ENCODE assay signal across 21 cellular contexts in genomic region chr4:79201976-79202375, GRCh38.
DNase-seq lines count a peak whose midpoint lies in the region; ATAC-seq, FAIRE-seq and TF ChIP-seq lines count a peak whose summit lies in the region.
"Had no signal": no experiment of that assay in that cellular context is flagged by ENCODE, and none has a peak within 500 bp of the region (broad histone marks: within the 10 kb centered on the region; RNA-seq: fewer than 3 reads in every experiment).

No MANE protein-coding gene starts in this region.

- no peaks in the 10 kb centered on the region for H3K36me3 ChIP-seq in HEK293 (ENCODE audit: control insufficient read depth in 2 of 2, insufficient read depth in 1 of 2, low read length in 2 of 2)
- H3K36me3 ChIP-seq: BLaER1 treated with 17β-estradiol and CSF1 and Interleukin-3, amounts not matched to agents 10 nM and 100 nM had no signal

- H3K4me1 ChIP-seq in HEK293 (ENCODE audit: control insufficient read depth, insufficient read depth, low read length), result no peaks in the 10 kb centered on the region

- TF ChIP-seq POLR2A in GM12892 (IDR thresholded peaks at IDR 0.05; ENCODE audit: low read depth, low read length), result no peak

- no peak for FAIRE-seq in GM12892 (lab: Jason Lieb, UNC)
- FAIRE-seq: D721Med, RCC 7860 had no signal

- no peak overlapping the region for H3K4me3 ChIP-seq in HEK293 (ENCODE audit: low read depth, low read length)
- H3K4me3 ChIP-seq: BLaER1 treated with 17β-estradiol and CSF1 and Interleukin-3, amounts not matched to agents 10 nM and 100 nM; SK-N-MC had no signal

- no peaks in the 10 kb centered on the region for H3K9me3 ChIP-seq in HEK293 (ENCODE audit: control insufficient read depth, insufficient read depth, low read depth, low read length)

- POLR2A ChIA-PET in HEK293 (lab: Yijun Ruan, JAX), result no interaction called here

- CTCF ChIA-PET in HEK293 (lab: Yijun Ruan, JAX), result no interaction called here

- DNase-seq in NCI-H69 (lab: John Stamatoyannopoulos, UW) (peak; percentile 55), foreskin melanocyte (peak; percentile 9), non-pigmented ciliary epithelial cell (ENCODE audit: low read depth) (peak; percentile 5), GM12892 (ENCODE audit: insufficient read length) (no peak)
- DNase-seq: CD8-positive, alpha-beta T cell; DND-41; GOT3; NCI-H1105; NCI-H2081 treated with DMSO at 0.1 percent for 48 hours; NCI-H446; NCI-H526 treated with DMSO at 0.1 percent for 48 hours; NK-92 treated with Interleukin-12 subunit alpha and Interleukin-12 subunit beta, amount 100 ng/mL, for 24 hours; Right ventricle myocardium superior had no signal

- TF ChIP-seq CTCF in HEK293 (tag by site-specific recombination; IDR thresholded peaks at IDR 0.05), result no peak

- no peak overlapping the region for H3K27ac ChIP-seq in HEK293 (ENCODE audit: extremely low read depth, low read depth, low read length)
- H3K27ac ChIP-seq: BLaER1 treated with 17β-estradiol and CSF1 and Interleukin-3, amounts not matched to agents 10 nM and 100 nM; SK-N-MC had no signal

- ATAC-seq in GM21825 (IDR thresholded peaks at IDR 0.05; ENCODE audit: unreplicated experiment) (no peak), HG02970 (IDR thresholded peaks at IDR 0.05; ENCODE audit: low FRiP score, unreplicated experiment) (no peak)
- ATAC-seq: CD8-positive, alpha-beta T cell; HCT116 had no signal

TF ChIP-seq in HEK293, 187 proteins besides CTCF, POLR2A, EP300 and RAD21:
- TF ChIP-seq ZNF600 (tag by site-specific recombination; IDR thresholded peaks at IDR 0.05) (no peak), GLI2 (tag by site-specific recombination; IDR thresholded peaks at IDR 0.05; ENCODE audit: borderline replicate concordance, low read depth) (no peak), ZNF112 (tag by site-specific recombination; IDR thresholded peaks at IDR 0.05) (no peak), ZNF692 (tag by site-specific recombination; IDR thresholded peaks at IDR 0.05) (no peak), ZNF114 (tag by site-specific recombination; IDR thresholded peaks at IDR 0.05) (no peak), GLIS1 (tag by site-specific recombination; IDR thresholded peaks at IDR 0.05) (no peak), PRDM6 (tag by site-specific recombination; IDR thresholded peaks at IDR 0.05) (peak; percentile 11; the same call in 1 of the 2 replicates), ZNF501 (tag by site-specific recombination; IDR thresholded peaks at IDR 0.05) (no peak)
